ENCODE assay signal across 8 cellular contexts in genomic region chr11:128695539-128696221, GRCh38. TPM values are rescaled to one million over a fixed set of nuclear protein-coding genes. Genes with fewer than 3 reads are reported as not detected.
DNase-seq lines count a peak whose midpoint lies in the region; ATAC-seq, FAIRE-seq and TF ChIP-seq lines count a peak whose summit lies in the region.

No MANE protein-coding gene starts in this region.

- no peak overlapping the region for H3K23ac ChIP-seq in neuronal stem cell (ENCODE audit: low read depth, low read length, poor library complexity)

- H2BK5ac ChIP-seq in neuronal stem cell (ENCODE audit: low read length): no peak overlapping the region

- H2AK5ac ChIP-seq in neuronal stem cell (ENCODE audit: low read depth, low read length): no peak overlapping the region

- TF ChIP-seq CTCF in GM12875 (IDR thresholded peaks at IDR 0.05; ENCODE audit: borderline replicate concordance, insufficient read depth, low read depth, low read length) (no peak), endothelial cell of umbilical vein (IDR thresholded peaks at IDR 0.05; ENCODE audit: extremely low read depth in 1 of 2, insufficient read depth in 1 of 2, low read depth in 1 of 2, low read length in 2 of 2) (no peak)

- peaks cover 75% of the 10 kb centered on the region for H3K79me2 ChIP-seq in endothelial cell of umbilical vein (ENCODE audit: control insufficient read depth, insufficient read depth, low read length)

- H3K4ac ChIP-seq in neuronal stem cell (ENCODE audit: low read length): no peak overlapping the region

- H3K14ac ChIP-seq in neuronal stem cell (ENCODE audit: low read length): no peak overlapping the region

- H3K4me2 ChIP-seq in endothelial cell of umbilical vein (ENCODE audit: insufficient read depth, low read length) (peak overlapping the region; percentile 95), neuronal stem cell (ENCODE audit: insufficient read depth, low read length, poor library complexity, severe bottlenecking) (no peak overlapping the region)

- H2BK12ac ChIP-seq in neuronal stem cell (ENCODE audit: low read length): no peak overlapping the region

- H3K4me3 ChIP-seq in GM12875 (ENCODE audit: low read depth, low read length): peak overlapping the region; percentile 98
- H3K4me3 ChIP-seq in SJSA1: peak overlapping the region; percentile 74
- H3K4me3 ChIP-seq in endothelial cell of umbilical vein (replicated peaks in 1 of 3; ENCODE audit: insufficient read depth in 1 of 3, low read depth in 1 of 3, low read length in 3 of 3): peak overlapping the region; percentile 56 to 94 (median 92)
- peak overlapping the region in 1 of 2 donors; percentile 52 for H3K4me3 ChIP-seq in neuronal stem cell (ENCODE audit: low read length in 2 of 2)

- peak; percentile 35 for TF ChIP-seq POLR2A in endothelial cell of umbilical vein (IDR thresholded peaks at IDR 0.05; ENCODE audit: low read depth, low read length)

- dilution Hi-C loops in endothelial cell of umbilical vein (cut with MboI; ENCODE audit: extremely low pct_ligation_motif_present, low sequenced_read_pairs): no loop called here

- H3K27me3 ChIP-seq in SJSA1 (replicated peaks) (no peaks in the 10 kb centered on the region), endothelial cell of umbilical vein (ENCODE audit: control insufficient read depth in 2 of 2, insufficient read depth in 2 of 2, low read length in 2 of 2) (no peaks in the 10 kb centered on the region), neuronal stem cell (ENCODE audit: control insufficient read depth in 3 of 3, insufficient read depth in 3 of 3, low read depth in 1 of 3, low read length in 3 of 3) (peaks cover 36 to 73% (median 57%) of the 10 kb centered on the region in 3 experiments)

- peak overlapping the region; percentile 91; the same call in 1 of the 2 replicates for H3K27ac ChIP-seq in SJSA1
- peak overlapping the region; percentile 98 for H3K27ac ChIP-seq in endothelial cell of umbilical vein (ENCODE audit: insufficient read depth, low read depth, low read length)
- no peak overlapping the region for H3K27ac ChIP-seq in neuronal stem cell (replicated peaks; ENCODE audit: low read length)

- DNase-seq in SJSA1 (ENCODE audit: low read depth in 1 of 2, low spot score in 2 of 2): no peak
- no peak for DNase-seq in endothelial cell of umbilical vein (ENCODE audit: low read depth, low spot score)
- no peak for DNase-seq in neuronal stem cell (ENCODE audit: low spot score)
- no peak for DNase-seq in NCI-H2107 (lab: John Stamatoyannopoulos, UW)
- no peak for DNase-seq in stimulated activated CD4-positive, alpha-beta T cell treated with anti-CD3 and anti-CD28 coated beads, Interleukin-2, amount 100 ng/mL, for 48 hours
- DNase-seq in NCI-H2227 treated with DMSO at 0.1 percent for 48 hours (lab: John Stamatoyannopoulos, UW): no peak

- no peaks in the 10 kb centered on the region for H3K36me3 ChIP-seq in SJSA1
- peaks cover 3 to 4% of the 10 kb centered on the region in 2 experiments for H3K36me3 ChIP-seq in endothelial cell of umbilical vein (ENCODE audit: control insufficient read depth in 2 of 2, extremely low read depth in 1 of 2, insufficient read depth in 2 of 2, low read length in 2 of 2)
- no peaks in the 10 kb centered on the region for H3K36me3 ChIP-seq in neuronal stem cell (replicated peaks in 1 of 2; ENCODE audit: control insufficient read depth in 2 of 2, insufficient read depth in 2 of 2, low read length in 2 of 2)

- H3K9me3 ChIP-seq in SJSA1 (replicated peaks): no peaks in the 10 kb centered on the region
- H3K9me3 ChIP-seq in endothelial cell of umbilical vein (replicated peaks; ENCODE audit: control insufficient read depth, insufficient read depth, low read length): no peaks in the 10 kb centered on the region
- peaks cover 0 to 7% of the 10 kb centered on the region in 2 donors for H3K9me3 ChIP-seq in neuronal stem cell (replicated peaks in 1 of 2; ENCODE audit: control insufficient read depth in 2 of 2, insufficient read depth in 1 of 2, low read depth in 1 of 2, low read length in 2 of 2)

- WGBS in neuronal stem cell (ENCODE audit: extremely low coverage in 2 of 2, insufficient read length in 2 of 2, insufficient replicate concordance in 1 of 2), 2 donors: no CpG with 5 or more reads among the region's 6 CpGs

- intact Hi-C loops in endothelial cell of umbilical vein (cut with micrococcal nuclease): no loop called here

- no peak overlapping the region for H4K91ac ChIP-seq in neuronal stem cell (ENCODE audit: low read depth, low read length, poor library complexity)

- peak; percentile 37 for ATAC-seq in HG02623 (IDR thresholded peaks at IDR 0.05; ENCODE audit: unreplicated experiment)

- H3K79me1 ChIP-seq in neuronal stem cell (ENCODE audit: low read depth, low read length): no peaks in the 10 kb centered on the region

- no peak overlapping the region for H2BK120ac ChIP-seq in neuronal stem cell (ENCODE audit: low read depth, low read length)

- H4K20me1 ChIP-seq in endothelial cell of umbilical vein (replicated peaks; ENCODE audit: control insufficient read depth, extremely low read depth, insufficient read depth, low read length): no peaks in the 10 kb centered on the region

- no peak for FAIRE-seq in endothelial cell of umbilical vein (lab: Jason Lieb, UNC)

- no peaks in the 10 kb centered on the region for H3K9me1 ChIP-seq in endothelial cell of umbilical vein (replicated peaks; ENCODE audit: control insufficient read depth, extremely low read depth, insufficient read depth, low read length)

- TSS peak; percentile 13 for BruUV-seq in endothelial cell of umbilical vein (replicated peaks; lab: Mats Ljungman, UMichigan)

- no peak overlapping the region for H2AFZ ChIP-seq in endothelial cell of umbilical vein (ENCODE audit: low read depth, low read length)
- peak overlapping the region; percentile 96 for H2AFZ ChIP-seq in neuronal stem cell (ENCODE audit: low read length)

- H4K8ac ChIP-seq in neuronal stem cell (ENCODE audit: low read depth, low read length): no peak overlapping the region

- H3K4me1 ChIP-seq in SJSA1 (replicated peaks): peaks cover 15% of the 10 kb centered on the region
- peaks cover 66% of the 10 kb centered on the region for H3K4me1 ChIP-seq in endothelial cell of umbilical vein (ENCODE audit: control insufficient read depth, extremely low read depth, insufficient read depth, low read length)
- peaks cover 4 to 19% of the 10 kb centered on the region in 2 donors for H3K4me1 ChIP-seq in neuronal stem cell (ENCODE audit: control insufficient read depth in 2 of 2, insufficient read depth in 1 of 2, low read depth in 1 of 2, low read length in 2 of 2)

- H2BK15ac ChIP-seq in neuronal stem cell (ENCODE audit: low read length): no peak overlapping the region

- CTCF ChIA-PET in endothelial cell of umbilical vein (lab: Charles Lee): interaction anchor here (1.1 to 2.0 kb wide), 4 partner anchors 10 to 62 kb away, joined by 3 to 10 read pairs (median 6); no protein-coding TSS in a partner anchor

- H3K9ac ChIP-seq in endothelial cell of umbilical vein (replicated peaks; ENCODE audit: extremely low read depth, insufficient read depth, low read length) (peak overlapping the region; percentile 99), neuronal stem cell (ENCODE audit: low read depth, low read length, poor library complexity) (no peak overlapping the region)

- no peak overlapping the region for H3K18ac ChIP-seq in neuronal stem cell (ENCODE audit: low read length)

- POLR2A ChIA-PET in endothelial cell of umbilical vein (lab: Charles Lee): interaction anchor here (0.7 to 1.5 kb wide), 6 partner anchors 10 to 32 kb away, joined by 3 to 5 read pairs (median 4); no protein-coding TSS in a partner anchor

TF ChIP-seq in endothelial cell of umbilical vein, 7 proteins besides CTCF, POLR2A, EP300 and RAD21:
- TF ChIP-seq JUN (IDR thresholded peaks at IDR 0.05; ENCODE audit: borderline replicate concordance, insufficient read depth, insufficient read length, low read depth): no peak
- TF ChIP-seq MAX (IDR thresholded peaks at IDR 0.05; ENCODE audit: insufficient read depth, insufficient read length): no peak

RNA-seq across cellular contexts. Expression of gene FLI1, which starts 1.8 kb away (rescaled TPM):
- total RNA-seq in SJSA1 (2014; rRNA removed; shearing (Covaris generic)): 8.4 and 10.7 TPM in 2 replicates
- 132 and 134 TPM in 2 replicates for total RNA-seq in endothelial cell of umbilical vein
- polyA plus RNA-seq in endothelial cell of umbilical vein: 163 and 210 TPM in 2 replicates
- 124 and 153 TPM in 2 replicates for polyA plus RNA-seq in endothelial cell of umbilical vein (2011; cell fraction: cytosol; rRNA removed)
- polyA plus RNA-seq in endothelial cell of umbilical vein (2011; cell fraction: nucleus; rRNA removed): 147 and 172 TPM in 2 replicates
- polyA plus RNA-seq in endothelial cell of umbilical vein (2012): 97.4 and 114 TPM in 2 replicates
- polyA minus RNA-seq in endothelial cell of umbilical vein: 460 and 576 TPM in 2 replicates
- polyA minus RNA-seq in endothelial cell of umbilical vein (2011; cell fraction: cytosol; rRNA and poly(A)+ RNA removed): not detected
- polyA minus RNA-seq in endothelial cell of umbilical vein (2011; cell fraction: nucleus; rRNA and poly(A)+ RNA removed): 141 and 197 TPM in 2 replicates
- polyA plus RNA-seq in neuronal stem cell (2013, experiment 1 of 2): 0.06 TPM
- 0.03 TPM for polyA plus RNA-seq in neuronal stem cell (2013, experiment 2 of 2)

Comparison
In these comparisons a context has a peak if more than half of its experiments do, and no peak if none do; other contexts are left out.
1. RNA of gene FLI1, which starts 1.8 kb away (total RNA-seq): 132 to 134 TPM in endothelial cell of umbilical vein; 8.4 to 10.7 TPM in SJSA1; every median in the first group is over 10 times any median in the second.